In the genomic region with DNA sequence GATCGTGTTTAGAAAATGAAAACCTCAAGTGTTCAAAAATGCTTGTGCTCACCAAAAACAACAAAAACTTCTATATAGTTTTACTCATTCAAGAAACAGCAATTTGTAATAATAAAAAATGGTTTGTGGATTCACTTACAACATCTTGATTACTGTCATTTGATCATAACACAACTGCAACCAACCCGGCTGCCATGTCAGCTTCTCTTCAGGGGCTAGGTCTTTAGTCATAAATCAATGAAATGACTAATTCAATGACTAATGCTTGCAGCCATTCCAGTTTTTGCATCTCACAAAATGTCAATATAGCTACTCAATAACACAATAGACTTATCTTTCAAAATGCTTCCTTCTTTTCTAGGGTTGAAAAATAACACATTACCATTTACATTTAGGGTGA, we compare ENCODE assay signal across 13 cellular contexts.
DNase-seq lines count a peak whose midpoint lies in the region; ATAC-seq, FAIRE-seq and TF ChIP-seq lines count a peak whose summit lies in the region.
"Had no signal": no experiment of that assay in that cellular context is flagged by ENCODE, and none has a peak within 500 bp of the region (broad histone marks: within the 10 kb centered on the region; RNA-seq: fewer than 3 reads in every experiment).

No MANE protein-coding gene starts in this region.

- no peak for TF ChIP-seq CTCF in RWPE1 (conservative IDR thresholded peaks at IDR 0.05; ENCODE audit: low read depth)
- TF ChIP-seq CTCF in foreskin fibroblast (IDR thresholded peaks at IDR 0.05; ENCODE audit: low read depth, low read length), result no peak
- TF ChIP-seq CTCF in D721Med (IDR thresholded peaks at IDR 0.05; ENCODE audit: insufficient read depth, missing control alignments), result no peak
- TF ChIP-seq CTCF in type B pancreatic cell (conservative IDR thresholded peaks at IDR 0.05), result no peak

- CTCF ChIA-PET in activated naive CD4-positive, alpha-beta T cell treated with anti-CD3 and anti-CD28 coated beads for 36 hours (lab: Charles Lee), result interaction anchor here (1.9 kb wide), 1 partner anchor 221 kb away, joined by 4 read pairs; no protein-coding TSS in a partner anchor
- CTCF ChIA-PET in RWPE1 (lab: Yijun Ruan, JAX), result interaction anchor here (0.6 to 0.9 kb wide), 3 partner anchors 10 to 563 kb away, joined by 3 read pairs; no protein-coding TSS in a partner anchor

- peak; percentile 63 for DNase-seq in activated naive CD4-positive, alpha-beta T cell treated with anti-CD3 and anti-CD28 coated beads for 36 hours
- no peak for DNase-seq in activated naive CD4-positive, alpha-beta T cell (lab: John Stamatoyannopoulos, UW)
- DNase-seq in RWPE1 (ENCODE audit: low spot score), result peak; percentile 52
- peak; percentile 47 to 64 for DNase-seq in foreskin fibroblast
- peak in 1 of 2 donors; percentile 22 for DNase-seq in stimulated activated naive CD8-positive, alpha-beta T cell treated with anti-CD3 and anti-CD28 coated beads, Interleukin-15, amount 100 ng/mL, for 72 hours
- DNase-seq in substantia nigra (lab: John Stamatoyannopoulos, UW), result no peak
- DNase-seq in D721Med (ENCODE audit: insufficient read length, low spot score), result no peak
- no peak for DNase-seq in type B pancreatic cell (ENCODE audit: extremely low spot score, unreplicated experiment)
- DNase-seq: aorta; CD8-positive, alpha-beta memory T cell; H7; NCI-H524 treated with DMSO at 0.1 percent for 48 hours; upper lobe of right lung had no signal

- no peak for FAIRE-seq in D721Med (lab: Jason Lieb, UNC)

- POLR2A ChIA-PET in RWPE1 (lab: Yijun Ruan, JAX; ENCODE audit: low non-redundant PET), result no interaction called here

- H3K4me3 ChIP-seq in foreskin fibroblast (ENCODE audit: low read depth in 1 of 2, low read length in 2 of 2), result no peak overlapping the region
- H3K4me3 ChIP-seq: upper lobe of right lung had no signal

- H3K36me3 Mint-ChIP-seq in activated naive CD4-positive, alpha-beta T cell treated with anti-CD3 and anti-CD28 coated beads for 36 hours (ENCODE audit: low read depth), result peaks cover 18% of the 10 kb centered on the region
- H3K36me3 Mint-ChIP-seq in type B pancreatic cell, result peaks cover 8% of the 10 kb centered on the region

- H3K27ac ChIP-seq in RWPE1, result no peak overlapping the region
- no peak overlapping the region for H3K27ac ChIP-seq in substantia nigra (ENCODE audit: low read depth, low read length, poor library complexity, severe bottlenecking)
- H3K27ac ChIP-seq: upper lobe of right lung had no signal

- no peaks in the 10 kb centered on the region for H3K9me3 Mint-ChIP-seq in activated naive CD4-positive, alpha-beta T cell treated with anti-CD3 and anti-CD28 coated beads for 36 hours
- H3K9me3 Mint-ChIP-seq in stimulated activated naive CD8-positive, alpha-beta T cell treated with anti-CD3 and anti-CD28 coated beads, Interleukin-15, amount 100 ng/mL, for 72 hours, result no peaks in the 10 kb centered on the region
- H3K9me3 Mint-ChIP-seq in type B pancreatic cell, result no peaks in the 10 kb centered on the region
- H3K9me3 Mint-ChIP-seq: CD8-positive, alpha-beta memory T cell had no signal

- no peaks in the 10 kb centered on the region for H3K27me3 Mint-ChIP-seq in activated naive CD4-positive, alpha-beta T cell treated with anti-CD3 and anti-CD28 coated beads for 36 hours (ENCODE audit: low read depth)
- H3K27me3 Mint-ChIP-seq in stimulated activated naive CD8-positive, alpha-beta T cell treated with anti-CD3 and anti-CD28 coated beads, Interleukin-15, amount 100 ng/mL, for 72 hours, result no peaks in the 10 kb centered on the region
- no peaks in the 10 kb centered on the region for H3K27me3 Mint-ChIP-seq in type B pancreatic cell
- H3K27me3 Mint-ChIP-seq: CD8-positive, alpha-beta memory T cell had no signal

- peak; percentile 74 for ATAC-seq in stimulated activated naive CD8-positive, alpha-beta T cell treated with anti-CD3 and anti-CD28 coated beads, Interleukin-15, amount 100 ng/mL, for 72 hours
- ATAC-seq: upper lobe of right lung had no signal

- H3K4me3 Mint-ChIP-seq in activated naive CD4-positive, alpha-beta T cell treated with anti-CD3 and anti-CD28 coated beads for 36 hours, result no peak overlapping the region
- H3K4me3 Mint-ChIP-seq in stimulated activated naive CD8-positive, alpha-beta T cell treated with anti-CD3 and anti-CD28 coated beads, Interleukin-15, amount 100 ng/mL, for 72 hours, result no peak overlapping the region
- no peak overlapping the region for H3K4me3 Mint-ChIP-seq in type B pancreatic cell
- H3K4me3 Mint-ChIP-seq: CD8-positive, alpha-beta memory T cell had no signal

- no peak overlapping the region for H3K27ac Mint-ChIP-seq in activated naive CD4-positive, alpha-beta T cell treated with anti-CD3 and anti-CD28 coated beads for 36 hours
- H3K27ac Mint-ChIP-seq in stimulated activated naive CD8-positive, alpha-beta T cell treated with anti-CD3 and anti-CD28 coated beads, Interleukin-15, amount 100 ng/mL, for 72 hours, result no peak overlapping the region
- H3K27ac Mint-ChIP-seq in type B pancreatic cell, result no peak overlapping the region
- H3K27ac Mint-ChIP-seq: CD8-positive, alpha-beta memory T cell had no signal

- peaks cover 4% of the 10 kb centered on the region for H3K4me1 Mint-ChIP-seq in activated naive CD4-positive, alpha-beta T cell treated with anti-CD3 and anti-CD28 coated beads for 36 hours (ENCODE audit: low read depth)
- peaks cover 7% of the 10 kb centered on the region for H3K4me1 Mint-ChIP-seq in stimulated activated naive CD8-positive, alpha-beta T cell treated with anti-CD3 and anti-CD28 coated beads, Interleukin-15, amount 100 ng/mL, for 72 hours
- peaks cover 37% of the 10 kb centered on the region for H3K4me1 Mint-ChIP-seq in type B pancreatic cell (ENCODE audit: unreplicated experiment)
- H3K4me1 Mint-ChIP-seq: CD8-positive, alpha-beta memory T cell had no signal

- intact Hi-C loops in activated naive CD4-positive, alpha-beta T cell treated with anti-CD3 and anti-CD28 coated beads for 36 hours (cut with micrococcal nuclease), result no loop called here

Comparison
In these comparisons a context has a peak if more than half of its experiments do, and no peak if none do; other contexts are left out.
1. DNase-seq: peak in activated naive CD4-positive, alpha-beta T cell treated with anti-CD3 and anti-CD28 coated beads for 36 hours (single experiment), RWPE1 (single experiment) and foreskin fibroblast (2 of 2); none in activated naive CD4-positive, alpha-beta T cell (0 of 4), substantia nigra (0 of 49), D721Med (single experiment) and type B pancreatic cell (single experiment).